Comparison of ENCODE assay signal across 1 cellular context in genomic region chr12:107385518-107385917, GRCh38.
TF ChIP-seq lines count a peak whose summit lies in the region.

No MANE protein-coding gene starts in this region.

TF ChIP-seq in GM23338, 12 proteins besides CTCF, POLR2A, EP300 and RAD21 (continued from another document):
- TF ChIP-seq REST (IDR thresholded peaks at IDR 0.05; ENCODE audit: unreplicated experiment), result no peak
- no peak for TF ChIP-seq ETS1 (IDR thresholded peaks at IDR 0.05)
- no peak for TF ChIP-seq ZNF331 (CRISPR knock-in tag; IDR thresholded peaks at IDR 0.05; ENCODE audit: low read depth)
- TF ChIP-seq STAT1 (IDR thresholded peaks at IDR 0.05; ENCODE audit: unreplicated experiment), result no peak
